ENCODE assay signal across 18 cellular contexts in the genomic region with DNA sequence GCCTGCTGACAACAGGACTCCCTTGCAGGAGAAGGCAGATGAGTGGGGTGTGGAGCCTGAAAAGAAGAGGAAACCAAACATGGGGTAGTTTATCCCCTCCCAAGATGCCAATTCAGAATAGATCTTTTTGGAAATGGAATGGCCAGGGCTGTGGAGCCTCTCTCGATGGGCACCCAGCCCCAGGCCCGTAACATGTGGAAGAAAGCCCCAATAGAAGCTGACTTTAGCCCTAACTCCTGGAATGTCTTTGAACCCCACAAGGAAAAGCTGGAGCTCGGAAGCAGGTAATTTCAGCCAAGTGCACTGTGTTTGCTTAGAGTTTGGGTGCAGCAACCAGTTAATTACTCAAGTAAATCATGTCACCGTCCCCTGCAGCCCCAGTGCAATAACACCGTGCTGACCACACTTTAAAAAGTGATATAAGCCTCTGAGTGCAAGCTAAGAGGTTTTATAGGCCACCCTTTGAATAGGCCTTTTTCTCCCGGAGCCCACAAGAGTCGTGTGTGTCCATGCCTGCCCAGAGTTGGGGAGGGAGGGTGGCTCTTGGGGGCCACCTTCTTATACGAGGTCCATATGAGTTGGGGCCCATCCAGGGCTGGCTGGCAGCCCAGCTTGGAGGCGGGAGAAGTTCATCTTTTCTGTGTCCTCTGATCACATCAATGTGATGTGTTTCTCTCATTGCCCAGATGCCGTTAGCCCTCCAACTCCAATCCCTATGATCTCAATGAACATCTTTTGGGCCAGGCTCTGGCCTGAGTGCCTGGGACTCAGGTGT.
DNase-seq lines count a peak whose midpoint lies in the region; ATAC-seq and TF ChIP-seq lines count a peak whose summit lies in the region.
"Had no signal": no experiment of that assay in that cellular context is flagged by ENCODE, and none has a peak within 500 bp of the region (broad histone marks: within the 10 kb centered on the region; RNA-seq: fewer than 3 reads in every experiment).

No MANE protein-coding gene starts in this region.

- peaks cover 56% of the 10 kb centered on the region for H3K4me1 Mint-ChIP-seq in nephron
- H3K4me1 Mint-ChIP-seq in activated naive CD4-positive, alpha-beta T cell treated with anti-CD3 and anti-CD28 coated beads for 36 hours (ENCODE audit: low read depth), result no peaks in the 10 kb centered on the region
- H3K4me1 Mint-ChIP-seq: B cell had no signal

- H3K27ac ChIP-seq in coronary artery, result peak overlapping the region in 1 of 2 donors; percentile 14
- H3K27ac ChIP-seq: HL-60 had no signal

- peaks cover 24% of the 10 kb centered on the region for H3K27me3 Mint-ChIP-seq in nephron (ENCODE audit: low read depth)
- peaks cover 10% of the 10 kb centered on the region for H3K27me3 Mint-ChIP-seq in activated naive CD4-positive, alpha-beta T cell treated with anti-CD3 and anti-CD28 coated beads for 36 hours (ENCODE audit: low read depth)

- no peak overlapping the region for H3K4me3 ChIP-seq in coronary artery
- H3K4me3 ChIP-seq: GM23338, HAP-1 had no signal

- intact Hi-C loops in left colon (cut with DNase I, micrococcal nuclease), result no loop called here
- intact Hi-C loops in activated naive CD4-positive, alpha-beta T cell treated with anti-CD3 and anti-CD28 coated beads for 36 hours (cut with micrococcal nuclease), result no loop called here

- no peak overlapping the region for H3K4me3 Mint-ChIP-seq in nephron
- H3K4me3 Mint-ChIP-seq in activated naive CD4-positive, alpha-beta T cell treated with anti-CD3 and anti-CD28 coated beads for 36 hours, result no peak overlapping the region
- H3K4me3 Mint-ChIP-seq: B cell; CD4-positive, alpha-beta T cell; GM23338; HFFc6 had no signal

- DNase-seq in coronary artery (ENCODE audit: low spot score) (peak; percentile 47), left colon (no peak), NCI-H2196 treated with DMSO at 0.1 percent for 48 hours (lab: John Stamatoyannopoulos, UW; ENCODE audit: unreplicated experiment) (no peak)
- DNase-seq in activated naive CD4-positive, alpha-beta T cell treated with anti-CD3 and anti-CD28 coated beads for 36 hours, result no peak
- DNase-seq: C1 segment of cervical spinal cord; Calu3; CD4-positive, alpha-beta T cell; DMS 273 treated with DMSO at 0.1 percent for 48 hours; DMS79 treated with DMSO at 0.1 percent for 48 hours; EL; HFFc6 had no signal

- H3K9me3 Mint-ChIP-seq in nephron, result no peaks in the 10 kb centered on the region
- H3K9me3 Mint-ChIP-seq in activated naive CD4-positive, alpha-beta T cell treated with anti-CD3 and anti-CD28 coated beads for 36 hours, result no peaks in the 10 kb centered on the region
- H3K9me3 Mint-ChIP-seq: CD4-positive, alpha-beta T cell; GM23338 had no signal

- H3K36me3 Mint-ChIP-seq in nephron (ENCODE audit: low read depth), result peaks cover 15% of the 10 kb centered on the region
- H3K36me3 Mint-ChIP-seq in activated naive CD4-positive, alpha-beta T cell treated with anti-CD3 and anti-CD28 coated beads for 36 hours (ENCODE audit: low read depth), result no peaks in the 10 kb centered on the region

- H3K27ac Mint-ChIP-seq in nephron, result peak overlapping the region; percentile 3 to 74 (median 74)
- no peak overlapping the region for H3K27ac Mint-ChIP-seq in activated naive CD4-positive, alpha-beta T cell treated with anti-CD3 and anti-CD28 coated beads for 36 hours
- H3K27ac Mint-ChIP-seq: B cell; CD4-positive, alpha-beta T cell; GM23338; HFFc6 had no signal

- CTCF ChIA-PET in activated naive CD4-positive, alpha-beta T cell treated with anti-CD3 and anti-CD28 coated beads for 36 hours (lab: Charles Lee), result no interaction called here

- ATAC-seq in left colon, result peak; percentile 69
- no peak for ATAC-seq in HG02642 (IDR thresholded peaks at IDR 0.05; ENCODE audit: poor library complexity, unreplicated experiment)
- ATAC-seq in HG02588 (IDR thresholded peaks at IDR 0.05; ENCODE audit: unreplicated experiment), result no peak

- no peak for TF ChIP-seq CTCF in coronary artery (IDR thresholded peaks at IDR 0.05)
- no peak for TF ChIP-seq CTCF in nephron (IDR thresholded peaks at IDR 0.05; ENCODE audit: unreplicated experiment in 3 of 3)
